Comparison of ENCODE assay signal across 7 cellular contexts in genomic region chr16:67865318-67865717, GRCh38. TPM values are rescaled to one million over a fixed set of nuclear protein-coding genes. Genes with fewer than 3 reads are reported as not detected.
DNase-seq lines count a peak whose midpoint lies in the region; ATAC-seq and FAIRE-seq lines count a peak whose summit lies in the region.
"Had no signal": no experiment of that assay in that cellular context is flagged by ENCODE, and none has a peak within 500 bp of the region (broad histone marks: within the 10 kb centered on the region; RNA-seq: fewer than 3 reads in every experiment).

No MANE protein-coding gene starts in this region.

- no peaks in the 10 kb centered on the region for H3K27me3 Mint-ChIP-seq in activated naive CD8-positive, alpha-beta T cell treated with anti-CD3 and anti-CD28 coated beads, Interleukin-2, amount 50 U/mL, for 24 hours

- DNase-seq in NOMO-1 treated with DMSO at 0.1 percent for 48 hours (lab: John Stamatoyannopoulos, UW; ENCODE audit: unreplicated experiment) (peak; percentile 17), NOMO-1 treated with dmso at 0.1 percent for 144 hours (lab: John Stamatoyannopoulos, UW; ENCODE audit: unreplicated experiment) (no peak), small intestine (peak; percentile 63), hypothalamus (lab: John Stamatoyannopoulos, UW) (no peak)
- DNase-seq in activated naive CD8-positive, alpha-beta T cell treated with anti-CD3 and anti-CD28 coated beads, Interleukin-2, amount 50 U/mL, for 24 hours: no peak

- no peak for ATAC-seq in activated naive CD8-positive, alpha-beta T cell treated with anti-CD3 and anti-CD28 coated beads, Interleukin-2, amount 50 U/mL, for 24 hours
- no peak for ATAC-seq in GM21447 (IDR thresholded peaks at IDR 0.05; ENCODE audit: unreplicated experiment)

- no peaks in the 10 kb centered on the region for H3K9me3 ChIP-seq in small intestine (ENCODE audit: control insufficient read depth, low read depth)

- H3K27ac ChIP-seq in small intestine (ENCODE audit: low read depth in 1 of 2, low read length in 1 of 2): no peak overlapping the region

- no peak overlapping the region for H3K4me3 ChIP-seq in small intestine (ENCODE audit: low read depth in 1 of 2, low read length in 2 of 2)

- H3K4me3 Mint-ChIP-seq in activated naive CD8-positive, alpha-beta T cell treated with anti-CD3 and anti-CD28 coated beads, Interleukin-2, amount 50 U/mL, for 24 hours: no peak overlapping the region

- H3K4me1 Mint-ChIP-seq in activated naive CD8-positive, alpha-beta T cell treated with anti-CD3 and anti-CD28 coated beads, Interleukin-2, amount 50 U/mL, for 24 hours: peaks cover 6% of the 10 kb centered on the region

- no peaks in the 10 kb centered on the region for H3K27me3 ChIP-seq in small intestine (ENCODE audit: control insufficient read depth in 2 of 2, insufficient read depth in 2 of 2, low read length in 2 of 2)

- H3K36me3 ChIP-seq in small intestine (ENCODE audit: control insufficient read depth in 2 of 2, insufficient read depth in 2 of 2, low read length in 2 of 2): peaks cover 2 to 4% of the 10 kb centered on the region in 2 donors

- FAIRE-seq in small intestine (lab: Jason Lieb, UNC): no peak
- FAIRE-seq: G401.6 had no signal

- no peaks in the 10 kb centered on the region for H3K9me3 Mint-ChIP-seq in activated naive CD8-positive, alpha-beta T cell treated with anti-CD3 and anti-CD28 coated beads, Interleukin-2, amount 50 U/mL, for 24 hours

- H3K4me1 ChIP-seq in small intestine (ENCODE audit: control insufficient read depth in 2 of 2, insufficient read depth in 1 of 2, low read depth in 1 of 2, low read length in 1 of 2): no peaks in the 10 kb centered on the region

- peaks cover 32% of the 10 kb centered on the region for H3K36me3 Mint-ChIP-seq in activated naive CD8-positive, alpha-beta T cell treated with anti-CD3 and anti-CD28 coated beads, Interleukin-2, amount 50 U/mL, for 24 hours (ENCODE audit: low read depth)

- peak overlapping the region; percentile 52 for H3K27ac Mint-ChIP-seq in activated naive CD8-positive, alpha-beta T cell treated with anti-CD3 and anti-CD28 coated beads, Interleukin-2, amount 50 U/mL, for 24 hours

- 87 to 100% (median 92%) methylated on average over 2 of the region's 2 CpGs for WGBS in small intestine, 3 donors

RNA-seq across cellular contexts. Expression of gene EDC4, which starts 7.5 kb away (rescaled TPM):
- polyA plus RNA-seq in small intestine: 10 to 100 TPM; 30.6 to 76.5 (median 50.8) TPM

RNA-seq across cellular contexts. Expression of gene CENPT, which starts 17.8 kb away (rescaled TPM):
- polyA plus RNA-seq in small intestine: 100 to 1,000 TPM in 1 of 3 donors, 10 to 100 TPM in 2; 25.3 to 111 (median 45.1) TPM

RNA-seq across cellular contexts. Expression of gene NUTF2, which starts 18.6 kb away (rescaled TPM):
- 100 to 1,000 TPM in 1 of 3 donors, 10 to 100 TPM in 2; 77.3 to 104 (median 99.6) TPM for polyA plus RNA-seq in small intestine

RNA-seq across cellular contexts. Expression of gene NRN1L, which starts 19.4 kb away (rescaled TPM):
- polyA plus RNA-seq in small intestine: 1 to 10 TPM in 2 of 3 donors, under 1 TPM in 1; 0.69 to 6.0 (median 2.4) TPM

RNA-seq across cellular contexts. Expression of gene THAP11, which starts 23.2 kb away (rescaled TPM):
- 10 to 100 TPM; 15.0 to 21.7 (median 16.8) TPM for polyA plus RNA-seq in small intestine

Comparison
In these comparisons a context has a peak if more than half of its experiments do, and no peak if none do; other contexts are left out.
1. DNase-seq: peak in NOMO-1 treated with DMSO at 0.1 percent for 48 hours (single experiment) and small intestine (single experiment); none in NOMO-1 treated with dmso at 0.1 percent for 144 hours (single experiment), activated naive CD8-positive, alpha-beta T cell treated with anti-CD3 and anti-CD28 coated beads, Interleukin-2, amount 50 U/mL, for 24 hours (single experiment) and hypothalamus (0 of 51).